Comparison of ENCODE assay signal across 9 cellular contexts in the genomic region with DNA sequence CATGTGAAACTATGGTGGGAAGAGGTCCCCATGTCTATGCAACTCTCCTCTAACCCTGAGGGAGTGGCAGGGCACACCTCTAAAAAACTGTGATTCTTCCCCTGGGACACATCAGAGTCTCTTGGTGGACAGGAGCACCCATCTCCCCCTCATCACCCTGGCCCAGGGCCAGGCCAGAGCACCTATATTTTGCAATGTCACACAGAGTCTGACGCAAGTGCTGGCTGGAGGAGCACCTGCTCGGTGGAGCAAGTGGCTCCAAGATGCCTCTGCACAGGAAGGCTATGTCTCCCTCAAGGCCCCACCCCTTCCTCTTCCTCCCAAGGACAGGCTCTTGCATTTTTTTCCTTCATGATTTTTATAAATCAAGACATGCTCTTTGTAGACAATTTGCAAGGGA. TPM values are rescaled to one million over a fixed set of nuclear protein-coding genes. Genes with fewer than 3 reads are reported as not detected.
DNase-seq lines count a peak whose midpoint lies in the region; ATAC-seq, FAIRE-seq and TF ChIP-seq lines count a peak whose summit lies in the region.
"Had no signal": no experiment of that assay in that cellular context is flagged by ENCODE, and none has a peak within 500 bp of the region (broad histone marks: within the 10 kb centered on the region; RNA-seq: fewer than 3 reads in every experiment).

No MANE protein-coding gene starts in this region.

- H3K36me3 Mint-ChIP-seq in activated T-cell treated with anti-CD3 and anti-CD28 coated beads, Interleukin-2, amount 50 U/mL, for 4 hours (ENCODE audit: insufficient read depth): peaks cover 31% of the 10 kb centered on the region
- H3K36me3 Mint-ChIP-seq in stimulated activated naive CD8-positive, alpha-beta T cell treated with anti-CD3 and anti-CD28 coated beads, Interleukin-15, Interleukin-2, amounts not matched to agents 100 ng/mL and 50 ng/mL, for 24 hours (ENCODE audit: low read depth): peaks cover 64% of the 10 kb centered on the region

- H3K4me2 ChIP-seq in K562 (ENCODE audit: insufficient read depth, low read length): no peak overlapping the region

- H2AFZ ChIP-seq in K562 (ENCODE audit: low read depth, low read length): no peak overlapping the region

- ATAC-seq in activated T-cell treated with anti-CD3 and anti-CD28 coated beads, Interleukin-2, amount 50 U/mL, for 4 hours: no peak
- ATAC-seq in HG03378 (IDR thresholded peaks at IDR 0.05; ENCODE audit: unreplicated experiment) (peak; percentile 23), K562 (peak; percentile 81), GM21723 (IDR thresholded peaks at IDR 0.05; ENCODE audit: unreplicated experiment) (no peak)

- 0 out of 2 replicates have a peak, but pooled peaks cover 9% of the 10 kb centered on the region for H4K20me1 ChIP-seq in K562 (replicated peaks; ENCODE audit: control insufficient read depth, insufficient read depth, low read length)

- H3K9ac ChIP-seq in K562 (ENCODE audit: insufficient read depth in 1 of 2, low read depth in 2 of 2, low read length in 2 of 2): no peak overlapping the region

- no peaks in the 10 kb centered on the region for H3K9me3 ChIP-seq in K562 (replicated peaks; ENCODE audit: control insufficient read depth, insufficient read depth, low read depth, low read length)

- CTCF ChIA-PET in K562 (lab: Yijun Ruan, JAX; ENCODE audit: low intra/inter-chr PET ratio): interaction anchor here (0.7 kb wide), 1 partner anchor 132 kb away, joined by 3 read pairs; no protein-coding TSS in a partner anchor

- peak; percentile 24 for DNase-seq in activated T-cell treated with anti-CD3 and anti-CD28 coated beads, Interleukin-2, amount 50 U/mL, for 1 hour
- no peak for DNase-seq in activated T-cell treated with anti-CD3 and anti-CD28 coated beads, Interleukin-2, amount 50 U/mL, for 4 hours
- DNase-seq in K562 (ENCODE audit: extremely low read depth in 1 of 4, low spot score in 3 of 4) (peak in 1 of 4 experiments; percentile 26), NCI-H2081 treated with DMSO at 0.1 percent for 48 hours (lab: John Stamatoyannopoulos, UW) (no peak), COLO668 (lab: John Stamatoyannopoulos, UW; ENCODE audit: unreplicated experiment) (no peak)
- DNase-seq: AML-193 had no signal

- no peak for TF ChIP-seq RAD21 in K562 (CRISPR knock-in tag; conservative IDR thresholded peaks at IDR 0.05 in 1 of 2, IDR thresholded peaks at IDR 0.05 in 1 of 2)

- H3K27ac Mint-ChIP-seq in stimulated activated naive CD8-positive, alpha-beta T cell treated with anti-CD3 and anti-CD28 coated beads, Interleukin-15, Interleukin-2, amounts not matched to agents 100 ng/mL and 50 ng/mL, for 24 hours: peak overlapping the region; percentile 84

- no peak overlapping the region for H3K4me3 ChIP-seq in K562

- TF ChIP-seq CTCF in K562 (IDR thresholded peaks at IDR 0.05 in 2 of 3, conservative IDR thresholded peaks at IDR 0.05 in 1 of 3; ENCODE audit: insufficient read depth in 2 of 3, low read depth in 1 of 3, low read length in 3 of 3): no peak

- POLR2A ChIA-PET in K562 (lab: Yijun Ruan, JAX): no interaction called here

- no TSS peak for BruUV-seq in K562 (replicated peaks; lab: Mats Ljungman, UMichigan)

- peaks cover 0 to 9% of the 10 kb centered on the region in 2 experiments; a peak in 1 of 5 replicates for H3K4me1 ChIP-seq in K562 (replicated peaks in 1 of 2; ENCODE audit: control insufficient read depth in 2 of 2, insufficient read depth in 2 of 2, low read length in 2 of 2)

- H3K27ac ChIP-seq in K562 (ENCODE audit: extremely low read depth, low read depth, low read length): no peak overlapping the region

- TF ChIP-seq POLR2A in K562 (conservative IDR thresholded peaks at IDR 0.05): no peak

- in situ Hi-C loops in K562 (cut with MboI): no loop called here

- H3K27me3 ChIP-seq in K562 (ENCODE audit: control insufficient read depth in 2 of 2, insufficient read depth in 2 of 2, low read length in 2 of 2): no peaks in the 10 kb centered on the region

- intact Hi-C loops in K562 (cut with micrococcal nuclease): no loop called here

- no peaks in the 10 kb centered on the region for H3K27me3 Mint-ChIP-seq in activated T-cell treated with anti-CD3 and anti-CD28 coated beads, Interleukin-2, amount 50 U/mL, for 4 hours (ENCODE audit: low read depth)
- H3K27me3 Mint-ChIP-seq in stimulated activated naive CD8-positive, alpha-beta T cell treated with anti-CD3 and anti-CD28 coated beads, Interleukin-15, Interleukin-2, amounts not matched to agents 100 ng/mL and 50 ng/mL, for 24 hours: no peaks in the 10 kb centered on the region

- WGBS in K562 (ENCODE audit: insufficient coverage, low coverage, missing lambda C conversion rate): 13% methylated on average over 2 of the region's 2 CpGs

- peaks cover 91% of the 10 kb centered on the region for H3K36me3 ChIP-seq in K562 (ENCODE audit: control insufficient read depth, insufficient read depth, low read length)

- no peaks in the 10 kb centered on the region for H3K9me1 ChIP-seq in K562 (ENCODE audit: control insufficient read depth, insufficient read depth, low read length)

- no peak for TF ChIP-seq EP300 in K562 (IDR thresholded peaks at IDR 0.05; ENCODE audit: low read length)

- peaks cover 46% of the 10 kb centered on the region for H3K4me1 Mint-ChIP-seq in activated T-cell treated with anti-CD3 and anti-CD28 coated beads, Interleukin-2, amount 50 U/mL, for 4 hours (ENCODE audit: low read depth)
- H3K4me1 Mint-ChIP-seq in stimulated activated naive CD8-positive, alpha-beta T cell treated with anti-CD3 and anti-CD28 coated beads, Interleukin-15, Interleukin-2, amounts not matched to agents 100 ng/mL and 50 ng/mL, for 24 hours (ENCODE audit: low read depth): peaks cover 66% of the 10 kb centered on the region

- H3K4me3 Mint-ChIP-seq in activated T-cell treated with anti-CD3 and anti-CD28 coated beads, Interleukin-2, amount 50 U/mL, for 4 hours: no peak overlapping the region
- peak overlapping the region; percentile 21 for H3K4me3 Mint-ChIP-seq in stimulated activated naive CD8-positive, alpha-beta T cell treated with anti-CD3 and anti-CD28 coated beads, Interleukin-15, Interleukin-2, amounts not matched to agents 100 ng/mL and 50 ng/mL, for 24 hours

- no peaks in the 10 kb centered on the region for H3K9me3 Mint-ChIP-seq in activated T-cell treated with anti-CD3 and anti-CD28 coated beads, Interleukin-2, amount 50 U/mL, for 4 hours
- no peaks in the 10 kb centered on the region for H3K9me3 Mint-ChIP-seq in stimulated activated naive CD8-positive, alpha-beta T cell treated with anti-CD3 and anti-CD28 coated beads, Interleukin-15, Interleukin-2, amounts not matched to agents 100 ng/mL and 50 ng/mL, for 24 hours

- H3K79me2 ChIP-seq in K562 (ENCODE audit: control insufficient read depth, insufficient read depth, low read length): no peaks in the 10 kb centered on the region

- FAIRE-seq in K562 (lab: Jason Lieb, UNC): no peak

TF ChIP-seq in K562, 482 proteins besides CTCF, POLR2A, EP300 and RAD21 (continues in another document):
- TF ChIP-seq NFE2 (IDR thresholded peaks at IDR 0.05; ENCODE audit: low read depth) (0 out of 2 replicates have a peak, but pooled peaks have one; percentile 20), JUND (IDR thresholded peaks at IDR 0.05; ENCODE audit: borderline replicate concordance, low read depth, low read length) (0 out of 2 replicates have a peak, but pooled peaks have one; percentile 32), JUND (tag; IDR thresholded peaks at IDR 0.05; ENCODE audit: borderline replicate concordance, low read depth, low read length) (no peak), CTBP1 (IDR thresholded peaks at IDR 0.05; ENCODE audit: borderline replicate concordance) (peak; percentile 60), ZNF263 (CRISPR knock-in tag; IDR thresholded peaks at IDR 0.05; ENCODE audit: borderline replicate concordance) (peak; percentile 67; the same call in 1 of the 2 replicates)
- TF ChIP-seq, protein P1, sequence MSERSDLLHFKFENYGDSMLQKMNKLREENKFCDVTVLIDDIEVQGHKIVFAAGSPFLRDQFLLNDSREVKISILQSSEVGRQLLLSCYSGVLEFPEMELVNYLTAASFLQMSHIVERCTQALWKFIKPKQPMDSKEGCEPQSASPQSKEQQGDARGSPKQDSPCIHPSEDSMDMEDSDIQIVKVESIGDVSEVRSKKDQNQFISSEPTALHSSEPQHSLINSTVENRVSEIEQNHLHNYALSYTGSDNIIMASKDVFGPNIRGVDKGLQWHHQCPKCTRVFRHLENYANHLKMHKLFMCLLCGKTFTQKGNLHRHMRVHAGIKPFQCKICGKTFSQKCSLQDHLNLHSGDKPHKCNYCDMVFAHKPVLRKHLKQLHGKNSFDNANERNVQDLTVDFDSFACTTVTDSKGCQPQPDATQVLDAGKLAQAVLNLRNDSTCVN (CRISPR knock-in tag; IDR thresholded peaks at IDR 0.05): no peak
- TF ChIP-seq, protein P2, sequence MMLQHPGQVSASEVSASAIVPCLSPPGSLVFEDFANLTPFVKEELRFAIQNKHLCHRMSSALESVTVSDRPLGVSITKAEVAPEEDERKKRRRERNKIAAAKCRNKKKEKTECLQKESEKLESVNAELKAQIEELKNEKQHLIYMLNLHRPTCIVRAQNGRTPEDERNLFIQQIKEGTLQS (IDR thresholded peaks at IDR 0.05): peak; percentile 62; the same call in 1 of the 2 replicates
- TF ChIP-seq, protein P2 (CRISPR knock-in tag; conservative IDR thresholded peaks at IDR 0.05): no peak

RNA-seq across cellular contexts. Expression of a gene that starts 13.3 kb away (rescaled TPM):
- total RNA-seq in activated T-cell treated with anti-CD3 and anti-CD28 coated beads, Interleukin-2, amount 50 U/mL, for 4 hours: 1 to 10 TPM; 6.5 to 8.3 (median 7.6) TPM
- 0.81 and 2.2 TPM in 2 replicates for total RNA-seq in K562 (2011; cell fraction: chromatin; rRNA removed; ENCODE audit: low replicate concordance)
- 1.7 and 2.0 TPM in 2 replicates for total RNA-seq in K562 (2011; cell fraction: nucleolus; rRNA removed)
- total RNA-seq in K562 (2011; cell fraction: nucleoplasm; rRNA removed): 1.8 and 2.4 TPM in 2 replicates
- 1.4 and 2.4 TPM in 2 replicates for total RNA-seq in K562 (2014; rRNA removed)
- total RNA-seq in K562 (2014; rRNA removed; fragmentation: Illumina TruSeq; extraction: Trizol): 1.5 and 1.6 TPM in 2 replicates
- 2.8 and 3.0 TPM in 2 replicates for total RNA-seq in K562 (2015; rRNA removed; fragmentation: Illumina TruSeq; extraction: Trizol)
- 2.0 and 2.9 TPM in 2 replicates for total RNA-seq in K562 (2021)
- 2.2 and 2.3 TPM in 2 replicates for polyA plus RNA-seq in K562 (2011; rRNA removed)
- polyA plus RNA-seq in K562 (2011; cell fraction: cytosol; rRNA removed): 2.3 and 2.9 TPM in 2 replicates
- polyA plus RNA-seq in K562 (2011; cell fraction: nucleus; rRNA removed): 1.2 and 2.1 TPM in 2 replicates
- 3.0 and 3.7 TPM in 2 replicates for polyA plus RNA-seq in K562 (2012)
- polyA plus RNA-seq in K562 (2014; fragmentation: Illumina TruSeq; extraction: Trizol): 1.9 and 2.6 TPM in 2 replicates
- polyA plus RNA-seq in K562 (2014; fragmentation: Nextera tagmentation; extraction: Ambion mirVana): under 1 TPM; 0.07 to 0.22 TPM
- polyA plus RNA-seq in K562 (2014; rRNA removed): 1.9 and 2.5 TPM in 2 replicates
- 1.4 TPM in 2 replicates for polyA minus RNA-seq in K562 (2011; rRNA and poly(A)+ RNA removed)
- polyA minus RNA-seq in K562 (2011; cell fraction: cytosol; rRNA and poly(A)+ RNA removed): 0.67 and 1.7 TPM in 2 replicates
- 0.94 and 2.0 TPM in 2 replicates for polyA minus RNA-seq in K562 (2011; cell fraction: nucleus; rRNA and poly(A)+ RNA removed)

Comparison
In these comparisons a context has a peak if more than half of its experiments do, and no peak if none do; other contexts are left out.
1. ATAC-seq: peak in HG03378 (single experiment) and K562 (single experiment); none in activated T-cell treated with anti-CD3 and anti-CD28 coated beads, Interleukin-2, amount 50 U/mL, for 4 hours (0 of 2) and GM21723 (single experiment).